Comparison of ENCODE assay signal across 25 cellular contexts in the genomic region with DNA sequence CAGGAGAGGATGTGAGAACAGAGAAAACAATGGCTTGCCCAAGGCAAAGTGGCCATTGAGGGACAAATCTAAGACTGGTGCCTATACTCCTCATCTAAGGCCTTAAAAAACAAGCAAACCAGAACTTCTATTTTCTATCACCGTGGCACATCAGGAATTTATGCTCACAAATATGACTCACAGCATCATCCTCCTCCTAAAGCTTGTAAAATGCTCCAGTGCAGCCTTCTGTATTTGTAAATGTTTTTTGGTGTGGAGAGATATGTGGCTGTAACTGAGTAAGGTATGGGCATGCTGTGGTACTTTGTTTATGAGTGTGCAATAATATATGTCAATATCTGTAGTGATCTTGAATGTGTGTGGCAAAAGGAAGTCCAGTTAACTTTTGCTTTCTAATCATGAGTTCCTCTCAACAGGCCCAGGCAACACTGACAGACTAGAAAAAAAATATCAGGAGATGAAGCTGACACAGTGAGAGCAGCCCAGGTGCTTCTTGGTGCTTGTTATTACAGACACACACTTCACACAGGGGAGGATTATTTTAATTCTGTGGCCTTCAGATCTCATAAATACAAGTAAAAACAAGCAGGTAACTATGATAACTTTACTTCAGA.
A peak's percentile ranks its signal among the peaks of the same experiment; 100 is the strongest.
DNase-seq lines count a peak whose midpoint lies in the region; ATAC-seq and TF ChIP-seq lines count a peak whose summit lies in the region.
"Had no signal": no experiment of that assay in that cellular context is flagged by ENCODE, and none has a peak within 500 bp of the region (broad histone marks: within the 10 kb centered on the region; RNA-seq: fewer than 3 reads in every experiment).

No MANE protein-coding gene starts in this region.

- H4K20me1 ChIP-seq in GM23338 (replicated peaks; ENCODE audit: insufficient read depth): no peaks in the 10 kb centered on the region

- H3K4me2 ChIP-seq in GM23338: no peak overlapping the region

- H3K9me2 ChIP-seq in GM23338 (ENCODE audit: insufficient read depth): peaks cover 14% of the 10 kb centered on the region; the same call in 1 of the 2 replicates

- no peaks in the 10 kb centered on the region for H3K9me3 Mint-ChIP-seq in GM23338
- no peaks in the 10 kb centered on the region for H3K9me3 Mint-ChIP-seq in memory B cell
- H3K9me3 Mint-ChIP-seq in activated naive CD4-positive, alpha-beta T cell treated with anti-CD3 and anti-CD28 coated beads, Interleukin-2, amount 50 U/mL, for 72 hours: no peaks in the 10 kb centered on the region
- H3K9me3 Mint-ChIP-seq: activated naive CD4-positive, alpha-beta T cell treated with anti-CD3 and anti-CD28 coated beads, Interleukin-2, amount 50 U/mL, for 24 hours; effector memory CD8-positive, alpha-beta T cell; naive thymus-derived CD8-positive, alpha-beta T cell; T-helper 1 cell treated with Interleukin-12 subunit alpha and Interleukin-12 subunit beta and Interleukin-4 antibody, amounts not matched to agents 30 μg/mL and 1 μg/mL, for 36 hours; type B pancreatic cell had no signal

- H3K4me3 ChIP-seq in GM23338 (no peak overlapping the region), astrocyte of the spinal cord (ENCODE audit: low read depth, low read length) (no peak overlapping the region)
- H3K4me3 ChIP-seq: esophagus muscularis mucosa, SJCRH30 had no signal

- in situ Hi-C loops in astrocyte of the spinal cord (cut with HindIII; ENCODE audit: low sequenced_read_pairs): no loop called here

- H3K4me1 ChIP-seq in GM23338 (ENCODE audit: insufficient read depth): peaks cover 3% of the 10 kb centered on the region; the same call in 1 of the 2 replicates
- H3K4me1 ChIP-seq: esophagus muscularis mucosa, SJCRH30 had no signal

- ATAC-seq in GM23338 (no peak), memory B cell (ENCODE audit: low read depth) (no peak), GM18868 (IDR thresholded peaks at IDR 0.05; ENCODE audit: unreplicated experiment) (no peak), HG02938 (IDR thresholded peaks at IDR 0.05; ENCODE audit: unreplicated experiment) (no peak)
- ATAC-seq in activated naive CD4-positive, alpha-beta T cell treated with anti-CD3 and anti-CD28 coated beads, Interleukin-2, amount 50 U/mL, for 72 hours: no peak
- ATAC-seq: effector memory CD8-positive, alpha-beta T cell; left colon; naive thymus-derived CD8-positive, alpha-beta T cell had no signal

- no peaks in the 10 kb centered on the region for H3F3A ChIP-seq in GM23338 (replicated peaks; ENCODE audit: low read depth)

- peaks cover 8% of the 10 kb centered on the region; the same call in 2 of the 3 replicates for H3K4me1 Mint-ChIP-seq in GM23338
- H3K4me1 Mint-ChIP-seq in memory B cell: peaks cover 4% of the 10 kb centered on the region
- H3K4me1 Mint-ChIP-seq: activated naive CD4-positive, alpha-beta T cell treated with anti-CD3 and anti-CD28 coated beads, Interleukin-2, amount 50 U/mL, for 24 hours had no signal

- H3K4me3 Mint-ChIP-seq in GM23338: no peak overlapping the region
- H3K4me3 Mint-ChIP-seq in memory B cell: no peak overlapping the region
- H3K4me3 Mint-ChIP-seq: activated naive CD4-positive, alpha-beta T cell treated with anti-CD3 and anti-CD28 coated beads, Interleukin-2, amount 50 U/mL, for 24 hours; effector memory CD8-positive, alpha-beta T cell; naive thymus-derived CD8-positive, alpha-beta T cell; T-helper 1 cell treated with Interleukin-12 subunit alpha and Interleukin-12 subunit beta and Interleukin-4 antibody, amounts not matched to agents 30 μg/mL and 1 μg/mL, for 36 hours; type B pancreatic cell had no signal

- H3K27ac ChIP-seq in GM23338 (ENCODE audit: low read depth): no peak overlapping the region
- H3K27ac ChIP-seq: esophagus muscularis mucosa, SJCRH30 had no signal

- H2AFZ ChIP-seq in GM23338: no peak overlapping the region

- DNase-seq in AG08395 (ENCODE audit: low spot score) (peak; percentile 52), GM23338 (ENCODE audit: low spot score) (no peak), astrocyte of the spinal cord (ENCODE audit: low read depth, low spot score) (peak; percentile 59), memory B cell (ENCODE audit: low spot score in 2 of 2) (no peak), NCI-H1092 treated with DMSO at 0.1 percent for 48 hours (lab: John Stamatoyannopoulos, UW) (no peak)
- no peak for DNase-seq in activated naive CD4-positive, alpha-beta T cell treated with anti-CD3 and anti-CD28 coated beads, Interleukin-2, amount 50 U/mL, for 72 hours (ENCODE audit: low spot score in 2 of 2)
- DNase-seq: activated CD4-positive, alpha-beta T cell treated with anti-CD3 and anti-CD28 coated beads, Interleukin-2, amount 50 U/mL, for 1 hour; C1 segment of cervical spinal cord; Calu3; effector memory CD8-positive, alpha-beta T cell; H7; head of caudate nucleus; KG1; left colon; MV-4-11; naive thymus-derived CD8-positive, alpha-beta T cell; NCI-H187 treated with DMSO at 0.1 percent for 48 hours; NCI-H446 treated with DMSO at 0.1 percent for 48 hours; SJCRH30 had no signal

- 0 out of 2 replicates have a peak overlapping the region, but pooled peaks have one; percentile 34 for H3K27ac Mint-ChIP-seq in GM23338
- H3K27ac Mint-ChIP-seq in memory B cell: peak overlapping the region; percentile 25
- H3K27ac Mint-ChIP-seq in activated naive CD4-positive, alpha-beta T cell treated with anti-CD3 and anti-CD28 coated beads, Interleukin-2, amount 50 U/mL, for 72 hours: no peak overlapping the region
- H3K27ac Mint-ChIP-seq: activated naive CD4-positive, alpha-beta T cell treated with anti-CD3 and anti-CD28 coated beads, Interleukin-2, amount 50 U/mL, for 24 hours; effector memory CD8-positive, alpha-beta T cell; T-helper 1 cell treated with Interleukin-12 subunit alpha and Interleukin-12 subunit beta and Interleukin-4 antibody, amounts not matched to agents 30 μg/mL and 1 μg/mL, for 36 hours; type B pancreatic cell had no signal

- TF ChIP-seq CTCF in GM23338 (conservative IDR thresholded peaks at IDR 0.05; ENCODE audit: low read depth in 2 of 2) (no peak), astrocyte of the spinal cord (IDR thresholded peaks at IDR 0.05; ENCODE audit: low read depth, low read length) (no peak)

- no peaks in the 10 kb centered on the region for H3K27me3 Mint-ChIP-seq in GM23338 (ENCODE audit: insufficient read depth, low read depth, poor library complexity)
- H3K27me3 Mint-ChIP-seq in memory B cell: no peaks in the 10 kb centered on the region
- H3K27me3 Mint-ChIP-seq: activated naive CD4-positive, alpha-beta T cell treated with anti-CD3 and anti-CD28 coated beads, Interleukin-2, amount 50 U/mL, for 24 hours; effector memory CD8-positive, alpha-beta T cell; naive thymus-derived CD8-positive, alpha-beta T cell; type B pancreatic cell had no signal

- no peaks in the 10 kb centered on the region for H3K79me2 ChIP-seq in GM23338 (replicated peaks; ENCODE audit: insufficient read depth)

- H3K36me3 Mint-ChIP-seq in GM23338 (ENCODE audit: low read depth) (peaks cover 3% of the 10 kb centered on the region; the same call in 1 of the 3 replicates), memory B cell (peaks cover 2% of the 10 kb centered on the region)
- H3K36me3 Mint-ChIP-seq in activated naive CD4-positive, alpha-beta T cell treated with anti-CD3 and anti-CD28 coated beads, Interleukin-2, amount 50 U/mL, for 72 hours: no peaks in the 10 kb centered on the region
- H3K36me3 Mint-ChIP-seq: activated naive CD4-positive, alpha-beta T cell treated with anti-CD3 and anti-CD28 coated beads, Interleukin-2, amount 50 U/mL, for 24 hours; type B pancreatic cell had no signal

- no peaks in the 10 kb centered on the region; the same call in 1 of the 2 replicates for H3K36me3 ChIP-seq in GM23338 (ENCODE audit: insufficient read depth)
- H3K36me3 ChIP-seq: esophagus muscularis mucosa, SJCRH30 had no signal

- H3K27me3 ChIP-seq in GM23338 (ENCODE audit: insufficient read depth): no peaks in the 10 kb centered on the region
- H3K27me3 ChIP-seq: esophagus muscularis mucosa, SJCRH30 had no signal

Comparison
In these comparisons a context has a peak if more than half of its experiments do, and no peak if none do; other contexts are left out.
1. DNase-seq: peak in AG08395 (single experiment) and astrocyte of the spinal cord (single experiment); none in GM23338 (single experiment), memory B cell (0 of 2), activated naive CD4-positive, alpha-beta T cell treated with anti-CD3 and anti-CD28 coated beads, Interleukin-2, amount 50 U/mL, for 72 hours (0 of 2) and NCI-H1092 treated with DMSO at 0.1 percent for 48 hours (single experiment).
2. H3K27ac Mint-ChIP-seq: peak in GM23338 (single experiment) and memory B cell (single experiment); none in activated naive CD4-positive, alpha-beta T cell treated with anti-CD3 and anti-CD28 coated beads, Interleukin-2, amount 50 U/mL, for 72 hours (0 of 2).